18 cellular contexts compared by ENCODE assay signal in genomic region chr10:61965694-61966284, GRCh38.
DNase-seq lines count a peak whose midpoint lies in the region; ATAC-seq and TF ChIP-seq lines count a peak whose summit lies in the region.
"Had no signal": no experiment of that assay in that cellular context is flagged by ENCODE, and none has a peak within 500 bp of the region (broad histone marks: within the 10 kb centered on the region; RNA-seq: fewer than 3 reads in every experiment).

No MANE protein-coding gene starts in this region.

- peaks cover 37 to 63% of the 10 kb centered on the region in 2 experiments for H3K79me1 ChIP-seq in IMR-90 (ENCODE audit: low read depth in 1 of 2, low read length in 2 of 2)

- no peak overlapping the region for H2AK9ac ChIP-seq in IMR-90 (replicated peaks; ENCODE audit: low read depth, low read length, poor library complexity)

- no peak overlapping the region for H3K27ac ChIP-seq in IMR-90 (ENCODE audit: insufficient read depth, low read length)
- H3K27ac ChIP-seq in transverse colon = peak overlapping the region; percentile 45 to 78 (median 62)

- no peak overlapping the region for H3K56ac ChIP-seq in IMR-90 (ENCODE audit: extremely low read depth, insufficient read depth, low read length)

- peak overlapping the region; percentile 12 for H3K4me3 Mint-ChIP-seq in natural killer cell treated with Interleukin-12 subunit alpha and Interleukin-12 subunit beta and Interleukin-15 and Interleukin-18, amount 100 ng/mL, for 72 hours
- H3K4me3 Mint-ChIP-seq in natural killer cell = no peak overlapping the region
- peak overlapping the region; percentile 29 for H3K4me3 Mint-ChIP-seq in activated naive CD8-positive, alpha-beta T cell treated with anti-CD3 and anti-CD28 coated beads, Interleukin-2, amount 50 U/mL, for 24 hours

- no peak for ATAC-seq in natural killer cell treated with Interleukin-12 subunit alpha and Interleukin-12 subunit beta and Interleukin-15 and Interleukin-18, amount 100 ng/mL, for 72 hours
- ATAC-seq in natural killer cell (no peak), IMR-90 (ENCODE audit: low read depth) (no peak), HG03439 (IDR thresholded peaks at IDR 0.05; ENCODE audit: unreplicated experiment) (no peak), HG03460 (IDR thresholded peaks at IDR 0.05; ENCODE audit: unreplicated experiment) (no peak)
- ATAC-seq in activated naive CD8-positive, alpha-beta T cell treated with anti-CD3 and anti-CD28 coated beads, Interleukin-2, amount 50 U/mL, for 24 hours = no peak
- ATAC-seq: K562 had no signal

- H3K9ac ChIP-seq in IMR-90 (ENCODE audit: low read depth, low read length) = no peak overlapping the region

- peaks cover 13% of the 10 kb centered on the region for H3K9me1 ChIP-seq in IMR-90 (ENCODE audit: insufficient read depth, low read length)

- peak overlapping the region; percentile 76 to 92 for H3K27ac Mint-ChIP-seq in natural killer cell treated with Interleukin-12 subunit alpha and Interleukin-12 subunit beta and Interleukin-15 and Interleukin-18, amount 100 ng/mL, for 72 hours
- H3K27ac Mint-ChIP-seq in natural killer cell = no peak overlapping the region
- peak overlapping the region; percentile 80 for H3K27ac Mint-ChIP-seq in activated naive CD8-positive, alpha-beta T cell treated with anti-CD3 and anti-CD28 coated beads, Interleukin-2, amount 50 U/mL, for 24 hours

- H3K14ac ChIP-seq in IMR-90 (replicated peaks; ENCODE audit: low read depth, low read length) = no peak overlapping the region

- no peak overlapping the region for H3K4me3 ChIP-seq in IMR-90 (ENCODE audit: insufficient read depth, low read depth, low read length)
- H3K4me3 ChIP-seq in transverse colon = no peak overlapping the region
- H3K4me3 ChIP-seq: K562, sigmoid colon had no signal

- H3K36me3 ChIP-seq in IMR-90 (ENCODE audit: control insufficient read depth, insufficient read depth, low read length) = peaks cover 17% of the 10 kb centered on the region
- H3K36me3 ChIP-seq in transverse colon = no peaks in the 10 kb centered on the region
- H3K36me3 ChIP-seq: sigmoid colon had no signal

- peaks cover 3% of the 10 kb centered on the region; the same call in 1 of the 2 replicates for H4K20me1 ChIP-seq in IMR-90 (ENCODE audit: insufficient read depth, low read length)

- dilution Hi-C loops in IMR-90 (cut with HindIII; ENCODE audit: low sequenced_read_pairs, unreplicated experiment) = no loop called here

- POLR2A ChIA-PET in IMR-90 (lab: Charles Lee; ENCODE audit: unreplicated experiment) = no interaction called here

- no peak overlapping the region for H3K23ac ChIP-seq in IMR-90 (ENCODE audit: low read depth, low read length)

- peaks cover 59 to 75% of the 10 kb centered on the region in 2 donors for H3K4me1 Mint-ChIP-seq in natural killer cell treated with Interleukin-12 subunit alpha and Interleukin-12 subunit beta and Interleukin-15 and Interleukin-18, amount 100 ng/mL, for 72 hours (ENCODE audit: low read depth in 2 of 2)
- peaks cover 57 to 75% of the 10 kb centered on the region in 2 donors for H3K4me1 Mint-ChIP-seq in natural killer cell
- H3K4me1 Mint-ChIP-seq in activated naive CD8-positive, alpha-beta T cell treated with anti-CD3 and anti-CD28 coated beads, Interleukin-2, amount 50 U/mL, for 24 hours = peaks cover 89% of the 10 kb centered on the region

- no peaks in the 10 kb centered on the region for H3K27me3 Mint-ChIP-seq in natural killer cell treated with Interleukin-12 subunit alpha and Interleukin-12 subunit beta and Interleukin-15 and Interleukin-18, amount 100 ng/mL, for 72 hours
- H3K27me3 Mint-ChIP-seq in natural killer cell (ENCODE audit: low read depth in 2 of 2) = no peaks in the 10 kb centered on the region
- no peaks in the 10 kb centered on the region for H3K27me3 Mint-ChIP-seq in activated naive CD8-positive, alpha-beta T cell treated with anti-CD3 and anti-CD28 coated beads, Interleukin-2, amount 50 U/mL, for 24 hours

- no peak overlapping the region for H2BK120ac ChIP-seq in IMR-90 (ENCODE audit: low read depth, low read length)

- H3K9me3 ChIP-seq in IMR-90 (ENCODE audit: control insufficient read depth, insufficient read depth, low read length) = no peaks in the 10 kb centered on the region
- no peaks in the 10 kb centered on the region for H3K9me3 ChIP-seq in transverse colon
- H3K9me3 ChIP-seq: sigmoid colon had no signal

- no peak overlapping the region for H2AK5ac ChIP-seq in IMR-90 (ENCODE audit: low read depth, low read length)

- no peak for TF ChIP-seq RAD21 in IMR-90 (IDR thresholded peaks at IDR 0.05; ENCODE audit: low read length)

- no peak overlapping the region for H4K91ac ChIP-seq in IMR-90 (ENCODE audit: insufficient read depth, low read depth, low read length)

- H2BK20ac ChIP-seq in IMR-90 (ENCODE audit: low read depth, low read length) = no peak overlapping the region

- intact Hi-C loops in natural killer cell (cut with micrococcal nuclease) = no loop called here
- intact Hi-C loops in IMR-90 (cut with micrococcal nuclease) = loop anchor here (2.0 kb wide), 1 partner anchor 21 kb away; no protein-coding TSS in a partner anchor
- intact Hi-C loops in transverse colon (cut with DNase I; ENCODE audit: low total_unique reads) = no loop called here

- H2AFZ ChIP-seq in IMR-90 (replicated peaks; ENCODE audit: low read length, poor library complexity) = no peak overlapping the region

- in situ Hi-C loops in IMR-90 (cut with MboI; ENCODE audit: low sequenced_read_pairs) = no loop called here
- in situ Hi-C loops in transverse colon (cut with MboI; ENCODE audit: low pct_ligation_motif_present in 1 of 4, low pct_unique_long_range_greater_than_20kb in 1 of 4, low sequenced_read_pairs in 3 of 4) = no loop called here

- CTCF ChIA-PET in IMR-90 (lab: Yijun Ruan, JAX) = no interaction called here

- BruUV-seq in IMR-90 (replicated peaks; lab: Mats Ljungman, UMichigan) = no TSS peak

- TF ChIP-seq POLR2A in IMR-90 (IDR thresholded peaks at IDR 0.05; ENCODE audit: low read depth, low read length) (no peak), transverse colon (IDR thresholded peaks at IDR 0.05) (no peak)

- H2BK15ac ChIP-seq in IMR-90 (ENCODE audit: low read depth, low read length) = no peak overlapping the region

- H3K4me1 ChIP-seq in IMR-90 (ENCODE audit: control insufficient read depth, insufficient read depth, low read length) (peaks cover 13% of the 10 kb centered on the region), transverse colon (peaks cover 19 to 59% (median 28%) of the 10 kb centered on the region in 4 donors)

- no peak overlapping the region for H3K4me2 ChIP-seq in IMR-90 (ENCODE audit: low read depth, low read length)

- H3K18ac ChIP-seq in IMR-90 (ENCODE audit: low read depth, low read length) = no peak overlapping the region

- DNase-seq in natural killer cell treated with Interleukin-12 subunit alpha and Interleukin-12 subunit beta and Interleukin-15 and Interleukin-18, amount 100 ng/mL, for 72 hours (ENCODE audit: low spot score) = no peak
- no peak for DNase-seq in natural killer cell
- DNase-seq in IMR-90 = no peak
- no peak for DNase-seq in activated naive CD8-positive, alpha-beta T cell treated with anti-CD3 and anti-CD28 coated beads, Interleukin-2, amount 50 U/mL, for 24 hours
- no peak for DNase-seq in transverse colon
- no peak for DNase-seq in superior temporal gyrus (ENCODE audit: extremely low spot score)
- DNase-seq: anterior cingulate cortex; DMS53; NCI-H1417 treated with DMSO at 0.1 percent for 48 hours; NCI-H226; nucleus accumbens; OCI-M1; sigmoid colon; stimulated activated CD4-positive, alpha-beta T cell treated with anti-CD3 and anti-CD28 coated beads, Interleukin-4, amount 100 ng/mL, for 4 hours; SW 1271 had no signal

- TF ChIP-seq EP300 in transverse colon (IDR thresholded peaks at IDR 0.05; ENCODE audit: low read depth) = no peak

- H4K8ac ChIP-seq in IMR-90 (ENCODE audit: low read depth in 2 of 2, low read length in 2 of 2) = no peak overlapping the region

- no CpG with 5 or more reads among the region's 2 CpGs for WGBS in IMR-90 (ENCODE audit: extremely low coverage in 2 of 2, insufficient read length in 1 of 2), 2 experiments
- 39% methylated on average over 2 of the region's 2 CpGs for WGBS in transverse colon (ENCODE audit: low coverage in 1 of 2), 2 donors

- H4K5ac ChIP-seq in IMR-90 (ENCODE audit: low read depth, low read length) = no peak overlapping the region

- no peak for TF ChIP-seq CTCF in natural killer cell (IDR thresholded peaks at IDR 0.05)
- no peak for TF ChIP-seq CTCF in IMR-90 (conservative IDR thresholded peaks at IDR 0.05; ENCODE audit: low read depth, low read length)
- no peak for TF ChIP-seq CTCF in transverse colon (IDR thresholded peaks at IDR 0.05)

- H3K9me3 Mint-ChIP-seq in natural killer cell treated with Interleukin-12 subunit alpha and Interleukin-12 subunit beta and Interleukin-15 and Interleukin-18, amount 100 ng/mL, for 72 hours = peaks cover 6% of the 10 kb centered on the region
- no peaks in the 10 kb centered on the region for H3K9me3 Mint-ChIP-seq in natural killer cell
- H3K9me3 Mint-ChIP-seq in activated naive CD8-positive, alpha-beta T cell treated with anti-CD3 and anti-CD28 coated beads, Interleukin-2, amount 50 U/mL, for 24 hours = no peaks in the 10 kb centered on the region

- no peak overlapping the region for H3K4ac ChIP-seq in IMR-90 (ENCODE audit: low read depth, low read length)

- peaks cover 25% of the 10 kb centered on the region for H3K36me3 Mint-ChIP-seq in natural killer cell treated with Interleukin-12 subunit alpha and Interleukin-12 subunit beta and Interleukin-15 and Interleukin-18, amount 100 ng/mL, for 72 hours
- no peaks in the 10 kb centered on the region for H3K36me3 Mint-ChIP-seq in natural killer cell
- peaks cover 45% of the 10 kb centered on the region for H3K36me3 Mint-ChIP-seq in activated naive CD8-positive, alpha-beta T cell treated with anti-CD3 and anti-CD28 coated beads, Interleukin-2, amount 50 U/mL, for 24 hours (ENCODE audit: low read depth)

- H3K27me3 ChIP-seq in IMR-90 (ENCODE audit: control insufficient read depth, insufficient read depth, low read length) (no peaks in the 10 kb centered on the region), transverse colon (no peaks in the 10 kb centered on the region)
- H3K27me3 ChIP-seq: sigmoid colon had no signal

- no peak overlapping the region for H2BK5ac ChIP-seq in IMR-90 (ENCODE audit: low read depth, low read length, poor library complexity, severe bottlenecking)

TF ChIP-seq in IMR-90, 13 proteins besides CTCF, POLR2A, EP300 and RAD21:
- TF ChIP-seq CEBPB (IDR thresholded peaks at IDR 0.05; ENCODE audit: low read depth, low read length) (0 out of 2 replicates have a peak, but pooled peaks have one; percentile 2), RCOR1 (IDR thresholded peaks at IDR 0.05; ENCODE audit: insufficient replicate concordance, low read length) (no peak), SMC3 (IDR thresholded peaks at IDR 0.05; ENCODE audit: low read depth, low read length) (no peak), CHD1 (IDR thresholded peaks at IDR 0.05; ENCODE audit: low read depth, low read length) (no peak)

Comparison
In these comparisons a context has a peak if more than half of its experiments do, and no peak if none do; other contexts are left out.
1. H3K27ac Mint-ChIP-seq: peak in natural killer cell treated with Interleukin-12 subunit alpha and Interleukin-12 subunit beta and Interleukin-15 and Interleukin-18, amount 100 ng/mL, for 72 hours (2 of 2) and activated naive CD8-positive, alpha-beta T cell treated with anti-CD3 and anti-CD28 coated beads, Interleukin-2, amount 50 U/mL, for 24 hours (single experiment); none in natural killer cell (0 of 2).